In genomic region chr7:150994141-150994837, GRCh38 we compare ENCODE assay signal across 10 cellular contexts. TPM values are rescaled to one million over a fixed set of nuclear protein-coding genes. Genes with fewer than 3 reads are reported as not detected.
A peak's percentile ranks its signal among the peaks of the same experiment; 100 is the strongest.
DNase-seq lines count a peak whose midpoint lies in the region; ATAC-seq and TF ChIP-seq lines count a peak whose summit lies in the region.
"Had no signal": no experiment of that assay in that cellular context is flagged by ENCODE, and none has a peak within 500 bp of the region (broad histone marks: within the 10 kb centered on the region; RNA-seq: fewer than 3 reads in every experiment).

No MANE protein-coding gene starts in this region.

- H3K27ac Mint-ChIP-seq in activated T-helper 1 cell treated with anti-CD3 and anti-CD28 coated beads, Interleukin-12 subunit alpha, Interleukin-12 subunit beta, Interleukin-2, Interleukin-4 antibody, amounts not matched to agents 30 ng/mL and 10 ng/mL and 1 ng/mL, durations not matched to agents 14 hours and 24 hours and 36 hours: no peak overlapping the region

- H3K4me3 ChIP-seq in left lung (peak overlapping the region in 1 of 2 donors; percentile 34), thoracic aorta (peak overlapping the region; percentile 7)

- intact Hi-C loops in activated T-helper 1 cell treated with anti-CD3 and anti-CD28 coated beads, Interleukin-12 subunit alpha, Interleukin-12 subunit beta, Interleukin-2, Interleukin-4 antibody, amounts not matched to agents 30 ng/mL and 10 ng/mL and 1 ng/mL, durations not matched to agents 14 hours and 24 hours and 36 hours (cut with micrococcal nuclease): no loop called here
- intact Hi-C loops in left lung (cut with DNase I): no loop called here

- peak; percentile 68 for ATAC-seq in left lung
- no peak for ATAC-seq in thoracic aorta (ENCODE audit: insufficient number of reproducible peaks, low FRiP score, low read depth)
- no peak for ATAC-seq in GM18498 (IDR thresholded peaks at IDR 0.05; ENCODE audit: unreplicated experiment)

- H3K27me3 ChIP-seq in left lung (peaks cover 0 to 14% of the 10 kb centered on the region in 2 donors), thoracic aorta (replicated peaks; ENCODE audit: insufficient read depth) (no peaks in the 10 kb centered on the region)

- H3K4me1 ChIP-seq in left lung (peaks cover 0 to 28% of the 10 kb centered on the region in 2 donors), thoracic aorta (ENCODE audit: control insufficient read depth in 1 of 2, low read depth in 2 of 2) (no peaks in the 10 kb centered on the region)

- H3K36me3 ChIP-seq in left lung (no peaks in the 10 kb centered on the region), thoracic aorta (no peaks in the 10 kb centered on the region)
- H3K36me3 ChIP-seq: WERI-Rb-1 had no signal

- peak; percentile 71 for DNase-seq in activated CD8-positive, alpha-beta memory T cell treated with anti-CD3 and anti-CD28 coated beads for 24 hours
- no peak for DNase-seq in activated CD8-positive, alpha-beta memory T cell treated with anti-CD3 and anti-CD28 coated beads, Interleukin-2, amount 50 U/mL, for 4 hours
- no peak for DNase-seq in activated T-helper 1 cell treated with anti-CD3 and anti-CD28 coated beads, Interleukin-12 subunit alpha, Interleukin-12 subunit beta, Interleukin-2, Interleukin-4 antibody, amounts not matched to agents 30 ng/mL and 10 ng/mL and 1 ng/mL, durations not matched to agents 14 hours and 24 hours and 36 hours (ENCODE audit: low spot score)
- peak in 1 of 2 donors; percentile 80 for DNase-seq in left lung
- no peak for DNase-seq in thoracic aorta (ENCODE audit: low spot score)
- DNase-seq in superior temporal gyrus (ENCODE audit: extremely low spot score): no peak
- no peak for DNase-seq in globus pallidus (ENCODE audit: low spot score)
- DNase-seq: NCI-H2171, WERI-Rb-1 had no signal

- H3K9me3 ChIP-seq in left lung: peaks cover 0 to 12% of the 10 kb centered on the region in 2 donors
- peaks cover 4% of the 10 kb centered on the region for H3K9me3 ChIP-seq in thoracic aorta

- H3K27ac ChIP-seq in left lung: peak overlapping the region; percentile 39 to 59
- no peak overlapping the region for H3K27ac ChIP-seq in thoracic aorta
- H3K27ac ChIP-seq: WERI-Rb-1 had no signal

- peak overlapping the region; percentile 33 for H3K4me3 Mint-ChIP-seq in activated T-helper 1 cell treated with anti-CD3 and anti-CD28 coated beads, Interleukin-12 subunit alpha, Interleukin-12 subunit beta, Interleukin-2, Interleukin-4 antibody, amounts not matched to agents 30 ng/mL and 10 ng/mL and 1 ng/mL, durations not matched to agents 14 hours and 24 hours and 36 hours

- no peaks in the 10 kb centered on the region for H3K36me3 Mint-ChIP-seq in activated T-helper 1 cell treated with anti-CD3 and anti-CD28 coated beads, Interleukin-12 subunit alpha, Interleukin-12 subunit beta, Interleukin-2, Interleukin-4 antibody, amounts not matched to agents 30 ng/mL and 10 ng/mL and 1 ng/mL, durations not matched to agents 14 hours and 24 hours and 36 hours (ENCODE audit: low read depth)

- H3K4me1 Mint-ChIP-seq in activated T-helper 1 cell treated with anti-CD3 and anti-CD28 coated beads, Interleukin-12 subunit alpha, Interleukin-12 subunit beta, Interleukin-2, Interleukin-4 antibody, amounts not matched to agents 30 ng/mL and 10 ng/mL and 1 ng/mL, durations not matched to agents 14 hours and 24 hours and 36 hours (ENCODE audit: low read depth): peaks cover 6% of the 10 kb centered on the region

- peaks cover 5% of the 10 kb centered on the region for H3K9me3 Mint-ChIP-seq in activated T-helper 1 cell treated with anti-CD3 and anti-CD28 coated beads, Interleukin-12 subunit alpha, Interleukin-12 subunit beta, Interleukin-2, Interleukin-4 antibody, amounts not matched to agents 30 ng/mL and 10 ng/mL and 1 ng/mL, durations not matched to agents 14 hours and 24 hours and 36 hours

- H3K27me3 Mint-ChIP-seq in activated T-helper 1 cell treated with anti-CD3 and anti-CD28 coated beads, Interleukin-12 subunit alpha, Interleukin-12 subunit beta, Interleukin-2, Interleukin-4 antibody, amounts not matched to agents 30 ng/mL and 10 ng/mL and 1 ng/mL, durations not matched to agents 14 hours and 24 hours and 36 hours (ENCODE audit: insufficient read depth): peaks cover 2% of the 10 kb centered on the region

- TF ChIP-seq CTCF in left lung (IDR thresholded peaks at IDR 0.05) (no peak), thoracic aorta (IDR thresholded peaks at IDR 0.05) (no peak)

RNA-seq across cellular contexts. Expression of gene NOS3, which starts 3.5 kb away (rescaled TPM):
- 12.2 and 12.8 TPM in 2 replicates for total RNA-seq in activated T-helper 1 cell treated with anti-CD3 and anti-CD28 coated beads, Interleukin-12 subunit alpha, Interleukin-12 subunit beta, Interleukin-2, Interleukin-4 antibody, amounts not matched to agents 30 ng/mL and 10 ng/mL and 1 ng/mL, durations not matched to agents 14 hours and 24 hours and 36 hours
- 10 to 100 TPM; 12.1 to 21.8 TPM for total RNA-seq in left lung
- total RNA-seq in thoracic aorta: 10 to 100 TPM in 1 of 2 donors, 1 to 10 TPM in 1; 8.4 to 18.6 TPM

RNA-seq across cellular contexts. Expression of gene KCNH2, which starts 16.2 kb away (rescaled TPM):
- total RNA-seq in activated T-helper 1 cell treated with anti-CD3 and anti-CD28 coated beads, Interleukin-12 subunit alpha, Interleukin-12 subunit beta, Interleukin-2, Interleukin-4 antibody, amounts not matched to agents 30 ng/mL and 10 ng/mL and 1 ng/mL, durations not matched to agents 14 hours and 24 hours and 36 hours: 0.20 and 0.49 TPM in 2 replicates
- total RNA-seq in left lung (1 to 10 TPM in 1 of 2 donors, under 1 TPM in 1; 0.82 to 1.3 TPM), thoracic aorta (1 to 10 TPM in 1 of 2 donors, not detected in 1; 1.2 TPM)

RNA-seq across cellular contexts. Expression of gene ATG9B, which starts 30.0 kb away (rescaled TPM):
- 4.7 and 6.3 TPM in 2 replicates for total RNA-seq in activated T-helper 1 cell treated with anti-CD3 and anti-CD28 coated beads, Interleukin-12 subunit alpha, Interleukin-12 subunit beta, Interleukin-2, Interleukin-4 antibody, amounts not matched to agents 30 ng/mL and 10 ng/mL and 1 ng/mL, durations not matched to agents 14 hours and 24 hours and 36 hours
- total RNA-seq in left lung: under 1 TPM; 0.68 to 0.70 TPM
- total RNA-seq in thoracic aorta: 1 to 10 TPM in 1 of 2 donors, not detected in 1; 1.2 TPM

RNA-seq across cellular contexts. Expression of gene ABCB8, which starts 34.0 kb away (rescaled TPM):
- total RNA-seq in activated T-helper 1 cell treated with anti-CD3 and anti-CD28 coated beads, Interleukin-12 subunit alpha, Interleukin-12 subunit beta, Interleukin-2, Interleukin-4 antibody, amounts not matched to agents 30 ng/mL and 10 ng/mL and 1 ng/mL, durations not matched to agents 14 hours and 24 hours and 36 hours: 56.9 and 57.9 TPM in 2 replicates
- total RNA-seq in left lung (10 to 100 TPM; 47.5 to 52.1 TPM), thoracic aorta (10 to 100 TPM; 34.1 to 35.1 TPM)

RNA-seq across cellular contexts. Expression of gene ASIC3, which starts 54.0 kb away (rescaled TPM):
- 1.9 and 4.1 TPM in 2 replicates for total RNA-seq in activated T-helper 1 cell treated with anti-CD3 and anti-CD28 coated beads, Interleukin-12 subunit alpha, Interleukin-12 subunit beta, Interleukin-2, Interleukin-4 antibody, amounts not matched to agents 30 ng/mL and 10 ng/mL and 1 ng/mL, durations not matched to agents 14 hours and 24 hours and 36 hours
- total RNA-seq in left lung: 1 to 10 TPM; 2.7 to 3.5 TPM
- total RNA-seq in thoracic aorta: 1 to 10 TPM; 2.0 to 2.8 TPM

Comparison
In these comparisons a context has a peak if more than half of its experiments do, and no peak if none do; other contexts are left out.
1. H3K27ac ChIP-seq: peak in left lung (2 of 2); none in thoracic aorta (0 of 2).